15 cellular contexts compared by ENCODE assay signal in genomic region chr2:219769044-219770030, GRCh38.
A peak's percentile ranks its signal among the peaks of the same experiment; 100 is the strongest.
DNase-seq lines count a peak whose midpoint lies in the region; ATAC-seq, FAIRE-seq and TF ChIP-seq lines count a peak whose summit lies in the region.
"Had no signal": no experiment of that assay in that cellular context is flagged by ENCODE, and none has a peak within 500 bp of the region (broad histone marks: within the 10 kb centered on the region; RNA-seq: fewer than 3 reads in every experiment).

No MANE protein-coding gene starts in this region.

- no peak overlapping the region for H3K27ac Mint-ChIP-seq in CD8-positive, alpha-beta T cell
- H3K27ac Mint-ChIP-seq: CD8-positive, alpha-beta memory T cell; natural killer cell had no signal

- no peaks in the 10 kb centered on the region for H3K4me1 Mint-ChIP-seq in CD8-positive, alpha-beta T cell (ENCODE audit: low read depth)
- H3K4me1 Mint-ChIP-seq: CD8-positive, alpha-beta memory T cell; natural killer cell had no signal

- TF ChIP-seq CTCF in bronchial epithelial cell (IDR thresholded peaks at IDR 0.05; ENCODE audit: insufficient read depth, low read length, severe bottlenecking): no peak
- no peak for TF ChIP-seq CTCF in right atrium auricular region (IDR thresholded peaks at IDR 0.05)
- no peak for TF ChIP-seq CTCF in Peyer's patch (IDR thresholded peaks at IDR 0.05)
- TF ChIP-seq CTCF in CD8-positive, alpha-beta T cell (IDR thresholded peaks at IDR 0.05): no peak

- H3K4me1 ChIP-seq in right atrium auricular region (peaks cover 0 to 29% of the 10 kb centered on the region in 2 donors), Peyer's patch (no peaks in the 10 kb centered on the region)
- no peaks in the 10 kb centered on the region for H3K4me1 ChIP-seq in CD8-positive, alpha-beta T cell (ENCODE audit: insufficient read depth, low read length)
- H3K4me1 ChIP-seq: transverse colon had no signal

- H3K27me3 Mint-ChIP-seq in CD8-positive, alpha-beta T cell (ENCODE audit: low read depth): peaks cover 2% of the 10 kb centered on the region

- TF ChIP-seq POLR2A in Peyer's patch (IDR thresholded peaks at IDR 0.05): no peak

- FAIRE-seq in bronchial epithelial cell (lab: Jason Lieb, UNC): no peak

- H3K27ac ChIP-seq in right atrium auricular region (peak overlapping the region; percentile 85 to 89), Peyer's patch (no peak overlapping the region)
- H3K27ac ChIP-seq in CD8-positive, alpha-beta T cell (ENCODE audit: low read depth, low read length): no peak overlapping the region
- H3K27ac ChIP-seq: KMS-11, transverse colon had no signal

- H3K4me3 Mint-ChIP-seq in CD8-positive, alpha-beta T cell: no peak overlapping the region
- H3K4me3 Mint-ChIP-seq: CD8-positive, alpha-beta memory T cell; natural killer cell had no signal

- DNase-seq in LHCN-M2 (ENCODE audit: low read depth) (peak; percentile 11), bronchial epithelial cell (ENCODE audit: low read depth) (peak; percentile 5), right atrium auricular region (ENCODE audit: low spot score) (no peak), sciatic nerve (ENCODE audit: low spot score) (peak; percentile 59), Peyer's patch (no peak), NCI-H510A (lab: John Stamatoyannopoulos, UW) (no peak)
- no peak for DNase-seq in CD8-positive, alpha-beta T cell
- DNase-seq: CD8-positive, alpha-beta memory T cell; erythroblast; natural killer cell; NCI-H1694 treated with DMSO at 0.1 percent for 48 hours; SW 1271; transverse colon had no signal

- H3K36me3 ChIP-seq in bronchial epithelial cell (ENCODE audit: control insufficient read depth, insufficient read depth, low read length) (no peaks in the 10 kb centered on the region), right atrium auricular region (no peaks in the 10 kb centered on the region), Peyer's patch (no peaks in the 10 kb centered on the region)
- no peaks in the 10 kb centered on the region for H3K36me3 ChIP-seq in CD8-positive, alpha-beta T cell (ENCODE audit: insufficient read depth, low read length)
- H3K36me3 ChIP-seq: transverse colon had no signal

- intact Hi-C loops in sciatic nerve (cut with DNase I): no loop called here
- intact Hi-C loops in CD8-positive, alpha-beta T cell (cut with DNase I, micrococcal nuclease): no loop called here

- H3K36me3 Mint-ChIP-seq in CD8-positive, alpha-beta T cell: no peaks in the 10 kb centered on the region
- H3K36me3 Mint-ChIP-seq: CD8-positive, alpha-beta memory T cell; natural killer cell had no signal

- POLR2A ChIA-PET in CD8-positive, alpha-beta T cell (lab: Charles Lee): no interaction called here

- H3K27me3 ChIP-seq in bronchial epithelial cell (ENCODE audit: control insufficient read depth, insufficient read depth, low read length) (no peaks in the 10 kb centered on the region), right atrium auricular region (no peaks in the 10 kb centered on the region), Peyer's patch (no peaks in the 10 kb centered on the region)
- no peaks in the 10 kb centered on the region for H3K27me3 ChIP-seq in CD8-positive, alpha-beta T cell (ENCODE audit: insufficient read depth, low read length)
- H3K27me3 ChIP-seq: transverse colon had no signal

- ATAC-seq in sciatic nerve (peak; percentile 88), GM21825 (IDR thresholded peaks at IDR 0.05; ENCODE audit: unreplicated experiment) (no peak)
- no peak for ATAC-seq in CD8-positive, alpha-beta T cell
- ATAC-seq: natural killer cell had no signal

- H3K4me3 ChIP-seq in bronchial epithelial cell (ENCODE audit: low read depth, low read length): no peak overlapping the region
- no peak overlapping the region for H3K4me3 ChIP-seq in right atrium auricular region
- H3K4me3 ChIP-seq in Peyer's patch: no peak overlapping the region
- H3K4me3 ChIP-seq in CD8-positive, alpha-beta T cell (ENCODE audit: low read depth, low read length): no peak overlapping the region
- H3K4me3 ChIP-seq: transverse colon had no signal

- CTCF ChIA-PET in CD8-positive, alpha-beta T cell (lab: Charles Lee): no interaction called here

- H3K9me3 ChIP-seq in right atrium auricular region: no peaks in the 10 kb centered on the region
- H3K9me3 ChIP-seq in Peyer's patch: no peaks in the 10 kb centered on the region
- no peaks in the 10 kb centered on the region for H3K9me3 ChIP-seq in CD8-positive, alpha-beta T cell (ENCODE audit: low read length)
- H3K9me3 ChIP-seq: transverse colon had no signal

- H3K9me3 Mint-ChIP-seq in CD8-positive, alpha-beta T cell: no peaks in the 10 kb centered on the region

Comparison
In these comparisons a context has a peak if more than half of its experiments do, and no peak if none do; other contexts are left out.
1. DNase-seq: peak in LHCN-M2 (single experiment), bronchial epithelial cell (single experiment) and sciatic nerve (single experiment); none in right atrium auricular region (single experiment), Peyer's patch (0 of 3), NCI-H510A (single experiment) and CD8-positive, alpha-beta T cell (0 of 7).
2. H3K27ac ChIP-seq: peak in right atrium auricular region (2 of 2); none in Peyer's patch (0 of 4) and CD8-positive, alpha-beta T cell (single experiment).